32 cellular contexts compared by ENCODE assay signal in genomic region chr3:98172621-98173020, GRCh38. TPM values are rescaled to one million over a fixed set of nuclear protein-coding genes. Genes with fewer than 3 reads are reported as not detected.
DNase-seq lines count a peak whose midpoint lies in the region; ATAC-seq, FAIRE-seq and TF ChIP-seq lines count a peak whose summit lies in the region.
"Had no signal": no experiment of that assay in that cellular context is flagged by ENCODE, and none has a peak within 500 bp of the region (broad histone marks: within the 10 kb centered on the region; RNA-seq: fewer than 3 reads in every experiment).

No MANE protein-coding gene starts in this region.

- no peak for DNase-seq in SK-N-SH
- peak; percentile 1 for DNase-seq in LHCN-M2 (ENCODE audit: low read depth)
- DNase-seq in urothelium cell line (ENCODE audit: low spot score), result no peak
- no peak for DNase-seq in activated CD8-positive, alpha-beta T cell treated with anti-CD3 and anti-CD28 coated beads for 36 hours
- DNase-seq in GM19239 (ENCODE audit: insufficient read length, low spot score), result no peak
- DNase-seq: activated CD4-positive, alpha-beta T cell treated with anti-CD3 and anti-CD28 coated beads, Interleukin-2, amount 10 ng/mL, durations not matched to agents 24 days and 14 days; activated naive CD4-positive, alpha-beta T cell treated with anti-CD3 and anti-CD28 coated beads, Interleukin-2, amount 10 ng/mL, durations not matched to agents 7 days and 5 days; amniotic stem cell; CD4-positive, alpha-beta memory T cell; effector memory CD8-positive, alpha-beta T cell; foreskin fibroblast; GM23248; HFFc6; left cardiac atrium; NCI-H1092; NCI-H2081 treated with DMSO at 0.1 percent for 48 hours; NCI-H774; Peyer's patch; stomach; T-helper 2 cell; tibial artery had no signal

- H3K9ac ChIP-seq in SK-N-SH (no peak overlapping the region), OCI-LY3 (ENCODE audit: low read length) (no peak overlapping the region)
- H3K9ac ChIP-seq: GM23248, KMS-11 had no signal

- no peaks in the 10 kb centered on the region for H3K36me3 Mint-ChIP-seq in activated CD8-positive, alpha-beta T cell treated with anti-CD3 and anti-CD28 coated beads for 36 hours (ENCODE audit: low read depth)
- H3K36me3 Mint-ChIP-seq: CD4-positive, alpha-beta memory T cell; memory B cell had no signal

- no peak overlapping the region for H3K4me2 ChIP-seq in SK-N-SH
- 0 out of 2 replicates have a peak overlapping the region, but pooled peaks have one; percentile 4 for H3K4me2 ChIP-seq in OCI-LY3 (ENCODE audit: low read length)
- H3K4me2 ChIP-seq: KMS-11 had no signal

- TF ChIP-seq EP300 in SK-N-SH (IDR thresholded peaks at IDR 0.05; ENCODE audit: borderline replicate concordance in 1 of 2, low read depth in 1 of 2, low read length in 1 of 2), result no peak

- no peaks in the 10 kb centered on the region for H3K9me3 Mint-ChIP-seq in activated CD8-positive, alpha-beta T cell treated with anti-CD3 and anti-CD28 coated beads for 36 hours
- H3K9me3 Mint-ChIP-seq: activated T-helper 1 cell treated with anti-CD3 and anti-CD28 coated beads, Interleukin-12 subunit alpha, Interleukin-12 subunit beta, Interleukin-2, Interleukin-4 antibody, amounts not matched to agents 30 ng/mL and 10 ng/mL and 1 ng/mL, durations not matched to agents 14 hours and 24 hours and 36 hours; effector memory CD8-positive, alpha-beta T cell; memory B cell had no signal

- H3K4me3 Mint-ChIP-seq in activated CD8-positive, alpha-beta T cell treated with anti-CD3 and anti-CD28 coated beads for 36 hours, result no peak overlapping the region
- H3K4me3 Mint-ChIP-seq: activated CD4-positive, alpha-beta T cell treated with anti-CD3 and anti-CD28 coated beads, Interleukin-2, amount 10 ng/mL, durations not matched to agents 24 days and 14 days; activated naive CD4-positive, alpha-beta T cell treated with anti-CD3 and anti-CD28 coated beads, Interleukin-2, amount 10 ng/mL, durations not matched to agents 7 days and 5 days; activated T-helper 1 cell treated with anti-CD3 and anti-CD28 coated beads, Interleukin-12 subunit alpha, Interleukin-12 subunit beta, Interleukin-2, Interleukin-4 antibody, amounts not matched to agents 30 ng/mL and 10 ng/mL and 1 ng/mL, durations not matched to agents 14 hours and 24 hours and 36 hours; CD4-positive, alpha-beta memory T cell; effector memory CD8-positive, alpha-beta T cell; HFFc6; memory B cell had no signal

- TF ChIP-seq CTCF in SK-N-SH (IDR thresholded peaks at IDR 0.05) (no peak), OCI-LY3 (IDR thresholded peaks at IDR 0.05; ENCODE audit: low read depth, low read length) (no peak)
- TF ChIP-seq CTCF in activated CD8-positive, alpha-beta T cell treated with anti-CD3 and anti-CD28 coated beads for 36 hours (IDR thresholded peaks at IDR 0.05), result no peak

- H3K27ac Mint-ChIP-seq in activated CD8-positive, alpha-beta T cell treated with anti-CD3 and anti-CD28 coated beads for 36 hours, result no peak overlapping the region
- H3K27ac Mint-ChIP-seq: activated CD4-positive, alpha-beta T cell treated with anti-CD3 and anti-CD28 coated beads, Interleukin-2, amount 10 ng/mL, durations not matched to agents 24 days and 14 days; activated naive CD4-positive, alpha-beta T cell treated with anti-CD3 and anti-CD28 coated beads, Interleukin-2, amount 10 ng/mL, durations not matched to agents 7 days and 5 days; activated T-helper 1 cell treated with anti-CD3 and anti-CD28 coated beads, Interleukin-12 subunit alpha, Interleukin-12 subunit beta, Interleukin-2, Interleukin-4 antibody, amounts not matched to agents 30 ng/mL and 10 ng/mL and 1 ng/mL, durations not matched to agents 14 hours and 24 hours and 36 hours; CD4-positive, alpha-beta memory T cell; effector memory CD8-positive, alpha-beta T cell; HFFc6; memory B cell had no signal

- CTCF ChIA-PET in SK-N-SH (lab: Yijun Ruan, JAX), result interaction anchor here (0.7 to 1.0 kb wide), 2 partner anchors 10 to 16 kb away, joined by 3 read pairs; no protein-coding TSS in a partner anchor
- CTCF ChIA-PET in activated CD8-positive, alpha-beta T cell treated with anti-CD3 and anti-CD28 coated beads for 36 hours (lab: Charles Lee), result no interaction called here

- no peaks in the 10 kb centered on the region for H3K36me3 ChIP-seq in SK-N-SH (replicated peaks in 1 of 2; ENCODE audit: control insufficient read depth in 1 of 2, insufficient read depth in 2 of 2, low read length in 1 of 2)
- no peaks in the 10 kb centered on the region for H3K36me3 ChIP-seq in OCI-LY3 (replicated peaks; ENCODE audit: low read depth, low read length)
- H3K36me3 ChIP-seq: neutrophil, Peyer's patch, prostate gland, stomach, tibial artery had no signal

- H4K20me1 ChIP-seq in SK-N-SH (ENCODE audit: insufficient read depth) (no peaks in the 10 kb centered on the region), OCI-LY3 (ENCODE audit: insufficient read depth, low read length) (no peaks in the 10 kb centered on the region)

- H3K27ac ChIP-seq in SK-N-SH (ENCODE audit: low read depth in 2 of 2, low read length in 1 of 2) (no peak overlapping the region), OCI-LY3 (ENCODE audit: low read length) (no peak overlapping the region)
- H3K27ac ChIP-seq: GM23248, KMS-11, neutrophil, Peyer's patch, prostate gland, stomach, tibial artery had no signal

- TF ChIP-seq RAD21 in SK-N-SH (IDR thresholded peaks at IDR 0.05; ENCODE audit: low read length), result no peak

- no peaks in the 10 kb centered on the region for H3K9me2 ChIP-seq in SK-N-SH

- intact Hi-C loops in activated CD8-positive, alpha-beta T cell treated with anti-CD3 and anti-CD28 coated beads for 36 hours (cut with micrococcal nuclease), result no loop called here

- H3K79me2 ChIP-seq in SK-N-SH (ENCODE audit: insufficient read depth), result no peaks in the 10 kb centered on the region
- H3K79me2 ChIP-seq in OCI-LY3 (ENCODE audit: low read length), result no peaks in the 10 kb centered on the region

- no peaks in the 10 kb centered on the region for H3K4me1 Mint-ChIP-seq in activated CD8-positive, alpha-beta T cell treated with anti-CD3 and anti-CD28 coated beads for 36 hours (ENCODE audit: low read depth)
- H3K4me1 Mint-ChIP-seq: activated CD4-positive, alpha-beta T cell treated with anti-CD3 and anti-CD28 coated beads, Interleukin-2, amount 10 ng/mL, durations not matched to agents 24 days and 14 days; memory B cell had no signal

- H3K4me1 ChIP-seq in SK-N-SH (ENCODE audit: control insufficient read depth in 1 of 2, insufficient read depth in 2 of 2, low read depth in 1 of 2, low read length in 1 of 2), result no peaks in the 10 kb centered on the region
- H3K4me1 ChIP-seq in OCI-LY3 (ENCODE audit: low read length), result peaks cover 22% of the 10 kb centered on the region
- H3K4me1 ChIP-seq: Peyer's patch, prostate gland, stomach, tibial artery had no signal

- POLR2A ChIA-PET in SK-N-SH (lab: Yijun Ruan, JAX), result no interaction called here
- POLR2A ChIA-PET in activated CD8-positive, alpha-beta T cell treated with anti-CD3 and anti-CD28 coated beads for 36 hours (lab: Charles Lee), result no interaction called here

- WGBS in SK-N-SH (ENCODE audit: low lambda C conversion rate), result 6% methylated on average over 7 of the region's 7 CpGs

- no peaks in the 10 kb centered on the region for H3F3A ChIP-seq in SK-N-SH (replicated peaks; ENCODE audit: insufficient read depth)

- FAIRE-seq in urothelium cell line (lab: Jason Lieb, UNC) (peak; percentile 13), GM19239 (lab: Jason Lieb, UNC) (no peak)
- FAIRE-seq: colon had no signal

- H3K4me3 ChIP-seq in SK-N-SH (ENCODE audit: low read depth in 2 of 2, low read length in 1 of 2), result no peak overlapping the region
- no peak overlapping the region for H3K4me3 ChIP-seq in OCI-LY3 (ENCODE audit: low read length)
- H3K4me3 ChIP-seq: GM23248, Peyer's patch, prostate gland, stomach, tibial artery had no signal

- H3K27me3 ChIP-seq in SK-N-SH (ENCODE audit: insufficient read depth) (no peaks in the 10 kb centered on the region), OCI-LY3 (ENCODE audit: low read depth, low read length) (no peaks in the 10 kb centered on the region)
- H3K27me3 ChIP-seq: neutrophil, Peyer's patch, stomach, tibial artery had no signal

- peak overlapping the region; percentile 49; the same call in 1 of the 2 replicates for H2AFZ ChIP-seq in SK-N-SH (ENCODE audit: low read depth)
- no peak overlapping the region for H2AFZ ChIP-seq in OCI-LY3 (ENCODE audit: low read depth, low read length)
- H2AFZ ChIP-seq: GM23248 had no signal

- H3K27me3 Mint-ChIP-seq in activated CD8-positive, alpha-beta T cell treated with anti-CD3 and anti-CD28 coated beads for 36 hours, result peaks cover 5% of the 10 kb centered on the region
- H3K27me3 Mint-ChIP-seq: activated naive CD4-positive, alpha-beta T cell treated with anti-CD3 and anti-CD28 coated beads, Interleukin-2, amount 10 ng/mL, durations not matched to agents 7 days and 5 days had no signal

- ATAC-seq in SK-N-SH treated with all-trans-retinoic acid at 6 μM for 48 hours, result no peak
- ATAC-seq in activated CD8-positive, alpha-beta T cell treated with anti-CD3 and anti-CD28 coated beads for 36 hours, result no peak
- no peak for ATAC-seq in HG02642 (IDR thresholded peaks at IDR 0.05; ENCODE audit: poor library complexity, unreplicated experiment)
- ATAC-seq: effector memory CD8-positive, alpha-beta T cell; left cardiac atrium had no signal

- H3K9me3 ChIP-seq in SK-N-SH, result no peaks in the 10 kb centered on the region
- no peaks in the 10 kb centered on the region for H3K9me3 ChIP-seq in OCI-LY3 (ENCODE audit: insufficient read depth, low read length)
- H3K9me3 ChIP-seq: neutrophil, Peyer's patch, prostate gland, tibial artery had no signal

TF ChIP-seq in SK-N-SH, 30 proteins besides CTCF, POLR2A, EP300 and RAD21 (continues in another document):
- TF ChIP-seq RXRA (IDR thresholded peaks at IDR 0.05; ENCODE audit: borderline replicate concordance, low read depth), result no peak

TF ChIP-seq in SK-N-SH treated with all-trans-retinoic acid at 6 μM for 48 hours, 23 proteins besides CTCF, POLR2A, EP300 and RAD21 (continues in another document):
- TF ChIP-seq RARB (CRISPR knock-in tag; IDR thresholded peaks at IDR 0.05), result no peak
- no peak for TF ChIP-seq ZFP3 (CRISPR knock-in tag; IDR thresholded peaks at IDR 0.05)

RNA-seq across cellular contexts. Expression of gene OR5H15, which starts 6.1 kb away (rescaled TPM):
- polyA plus RNA-seq in SK-N-SH (2012; rRNA removed), result not detected in 2 replicates
- polyA plus RNA-seq in SK-N-SH (2012; cell fraction: cytosol; rRNA removed), result not detected in 2 replicates
- polyA plus RNA-seq in SK-N-SH (2012; cell fraction: nucleus; rRNA removed), result not detected in 2 replicates
- total RNA-seq in LHCN-M2 (2014; rRNA removed), result not detected in 2 replicates
- not detected for polyA plus RNA-seq in LHCN-M2 (2012)
- not detected for total RNA-seq in activated CD8-positive, alpha-beta T cell treated with anti-CD3 and anti-CD28 coated beads for 36 hours
- total RNA-seq: activated CD4-positive, alpha-beta T cell treated with anti-CD3 and anti-CD28 coated beads, Interleukin-2, amount 10 ng/mL, durations not matched to agents 24 days and 14 days; activated T-helper 1 cell treated with anti-CD3 and anti-CD28 coated beads, Interleukin-12 subunit alpha, Interleukin-12 subunit beta, Interleukin-2, Interleukin-4 antibody, amounts not matched to agents 30 ng/mL and 10 ng/mL and 1 ng/mL, durations not matched to agents 14 hours and 24 hours and 36 hours; CD4-positive, alpha-beta memory T cell; GM23248; HFFc6; HT-29; left cardiac atrium; Peyer's patch; prostate gland; stomach had no signal
- polyA plus RNA-seq: CD4-positive, alpha-beta memory T cell; esophagus; GM23248; stomach had no signal

RNA-seq across cellular contexts. Expression of gene OR5H14, which starts 25.3 kb away (rescaled TPM):
- not detected in 2 replicates for polyA plus RNA-seq in SK-N-SH (2012; rRNA removed)
- not detected in 2 replicates for polyA plus RNA-seq in SK-N-SH (2012; cell fraction: cytosol; rRNA removed)
- polyA plus RNA-seq in SK-N-SH (2012; cell fraction: nucleus; rRNA removed), result not detected in 2 replicates
- total RNA-seq in LHCN-M2 (2014; rRNA removed), result not detected in 2 replicates
- not detected for polyA plus RNA-seq in LHCN-M2 (2012)
- not detected for total RNA-seq in activated CD8-positive, alpha-beta T cell treated with anti-CD3 and anti-CD28 coated beads for 36 hours
- total RNA-seq: activated CD4-positive, alpha-beta T cell treated with anti-CD3 and anti-CD28 coated beads, Interleukin-2, amount 10 ng/mL, durations not matched to agents 24 days and 14 days; activated T-helper 1 cell treated with anti-CD3 and anti-CD28 coated beads, Interleukin-12 subunit alpha, Interleukin-12 subunit beta, Interleukin-2, Interleukin-4 antibody, amounts not matched to agents 30 ng/mL and 10 ng/mL and 1 ng/mL, durations not matched to agents 14 hours and 24 hours and 36 hours; CD4-positive, alpha-beta memory T cell; GM23248; HFFc6; HT-29; left cardiac atrium; Peyer's patch; prostate gland; stomach had no signal
- polyA plus RNA-seq: CD4-positive, alpha-beta memory T cell; esophagus; GM23248; stomach had no signal

RNA-seq across cellular contexts. Expression of gene OR5H1, which starts 42.1 kb away (rescaled TPM):
- polyA plus RNA-seq in SK-N-SH (2012; rRNA removed), result not detected in 2 replicates
- polyA plus RNA-seq in SK-N-SH (2012; cell fraction: cytosol; rRNA removed), result not detected in 2 replicates
- polyA plus RNA-seq in SK-N-SH (2012; cell fraction: nucleus; rRNA removed), result not detected in 2 replicates
- not detected in 2 replicates for total RNA-seq in LHCN-M2 (2014; rRNA removed)
- polyA plus RNA-seq in LHCN-M2 (2012), result not detected
- total RNA-seq in activated CD8-positive, alpha-beta T cell treated with anti-CD3 and anti-CD28 coated beads for 36 hours, result not detected
- total RNA-seq: activated CD4-positive, alpha-beta T cell treated with anti-CD3 and anti-CD28 coated beads, Interleukin-2, amount 10 ng/mL, durations not matched to agents 24 days and 14 days; activated T-helper 1 cell treated with anti-CD3 and anti-CD28 coated beads, Interleukin-12 subunit alpha, Interleukin-12 subunit beta, Interleukin-2, Interleukin-4 antibody, amounts not matched to agents 30 ng/mL and 10 ng/mL and 1 ng/mL, durations not matched to agents 14 hours and 24 hours and 36 hours; CD4-positive, alpha-beta memory T cell; GM23248; HFFc6; HT-29; left cardiac atrium; Peyer's patch; prostate gland; stomach had no signal
- polyA plus RNA-seq: CD4-positive, alpha-beta memory T cell; esophagus; GM23248; stomach had no signal
